In the genomic region with DNA sequence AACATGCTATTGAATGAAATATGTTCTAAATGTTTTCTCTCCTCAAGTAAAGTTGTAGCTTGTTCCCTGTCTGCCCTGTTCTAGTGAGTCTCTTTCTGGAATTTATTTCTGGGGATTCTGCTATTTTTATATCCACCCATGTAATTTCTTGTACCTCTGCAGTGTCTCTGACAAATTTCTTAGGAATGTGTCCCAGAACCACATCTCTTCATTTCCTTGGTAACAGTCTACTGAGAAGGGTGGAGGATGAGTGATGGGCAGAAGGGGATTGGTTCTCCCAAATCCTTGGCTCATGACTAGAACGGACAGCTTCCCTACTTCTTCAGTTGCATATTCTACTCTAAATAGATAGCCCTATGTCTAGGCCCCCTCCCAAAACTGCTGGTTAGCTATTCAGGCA, we compare ENCODE assay signal across 26 cellular contexts.
"Had no signal": no experiment of that assay in that cellular context is flagged by ENCODE, and none has a peak within 500 bp of the region (broad histone marks: within the 10 kb centered on the region; RNA-seq: fewer than 3 reads in every experiment).

No MANE protein-coding gene starts in this region.

- DNase-seq: activated B cell treated with CpG ODN at 0.5 μM for 24 hours; activated CD4-positive, alpha-beta T cell treated with anti-CD3 and anti-CD28 coated beads for 36 hours; activated CD4-positive, alpha-beta T cell treated with anti-CD3 and anti-CD28 coated beads, Interleukin-2, amount 50 U/mL, for 4 hours; activated CD8-positive, alpha-beta memory T cell treated with anti-CD3 and anti-CD28 coated beads for 24 hours; activated CD8-positive, alpha-beta memory T cell treated with anti-CD3 and anti-CD28 coated beads, Interleukin-2, amount 50 U/mL, for 4 hours; activated naive CD4-positive, alpha-beta T cell treated with Interleukin-2 at 50 U/mL for 16 hours; activated naive CD8-positive, alpha-beta T cell treated with anti-CD3 and anti-CD28 coated beads, Interleukin-2, amount 10 ng/mL, durations not matched to agents 7 days and 5 days; activated T-cell treated with anti-CD3 and anti-CD28 coated beads, Interleukin-2, amount 50 U/mL, for 24 hours; amygdala; dermis blood vessel endothelial cell; effector CD8-positive, alpha-beta T cell; erythroblast; heart right ventricle; kidney; lower lobe of right lung; ovary; stimulated activated CD4-positive, alpha-beta T cell treated with anti-CD3 and anti-CD28 coated beads, Interleukin-1b, Interleukin-23, amount 100 ng/mL, for 48 hours; stimulated activated naive CD8-positive, alpha-beta T cell treated with anti-CD3 and anti-CD28 coated beads, Interleukin-15, amount 100 ng/mL, for 72 hours; T-helper 9 cell had no signal

- H3K27me3 ChIP-seq: heart right ventricle, ovary, right atrium auricular region, suprapubic skin, tibial nerve had no signal

- H3K4me1 ChIP-seq: heart right ventricle, lower lobe of right lung, prostate gland, right atrium auricular region, suprapubic skin, tibial nerve had no signal

- H3K36me3 ChIP-seq: heart right ventricle, lower lobe of right lung, ovary, prostate gland, right atrium auricular region, suprapubic skin, tibial nerve had no signal

- H3K27ac ChIP-seq: heart right ventricle, lower lobe of right lung, ovary, prostate gland, right atrium auricular region, suprapubic skin, tibial nerve had no signal

- H3K4me3 ChIP-seq: heart right ventricle, lower lobe of right lung, ovary, prostate gland, right atrium auricular region, suprapubic skin, tibial nerve had no signal

- H3K9me3 ChIP-seq: ovary, prostate gland, right atrium auricular region, suprapubic skin had no signal

- ATAC-seq: activated CD4-positive, alpha-beta T cell treated with anti-CD3 and anti-CD28 coated beads for 36 hours; heart right ventricle; left lobe of liver; lower lobe of right lung; natural killer cell treated with Interleukin-12 subunit alpha and Interleukin-12 subunit beta and Interleukin-15 and Interleukin-18, amount 100 ng/mL, for 72 hours; stimulated activated effector memory CD8-positive, alpha-beta T cell treated with anti-CD3 and anti-CD28 coated beads, Interleukin-12 subunit alpha, Interleukin-12 subunit beta, amount 100 ng/mL, for 72 hours; stimulated activated naive CD8-positive, alpha-beta T cell treated with anti-CD3 and anti-CD28 coated beads, Interleukin-15, amount 100 ng/mL, for 72 hours had no signal
